Comparison of ENCODE assay signal across 14 cellular contexts in the genomic region with DNA sequence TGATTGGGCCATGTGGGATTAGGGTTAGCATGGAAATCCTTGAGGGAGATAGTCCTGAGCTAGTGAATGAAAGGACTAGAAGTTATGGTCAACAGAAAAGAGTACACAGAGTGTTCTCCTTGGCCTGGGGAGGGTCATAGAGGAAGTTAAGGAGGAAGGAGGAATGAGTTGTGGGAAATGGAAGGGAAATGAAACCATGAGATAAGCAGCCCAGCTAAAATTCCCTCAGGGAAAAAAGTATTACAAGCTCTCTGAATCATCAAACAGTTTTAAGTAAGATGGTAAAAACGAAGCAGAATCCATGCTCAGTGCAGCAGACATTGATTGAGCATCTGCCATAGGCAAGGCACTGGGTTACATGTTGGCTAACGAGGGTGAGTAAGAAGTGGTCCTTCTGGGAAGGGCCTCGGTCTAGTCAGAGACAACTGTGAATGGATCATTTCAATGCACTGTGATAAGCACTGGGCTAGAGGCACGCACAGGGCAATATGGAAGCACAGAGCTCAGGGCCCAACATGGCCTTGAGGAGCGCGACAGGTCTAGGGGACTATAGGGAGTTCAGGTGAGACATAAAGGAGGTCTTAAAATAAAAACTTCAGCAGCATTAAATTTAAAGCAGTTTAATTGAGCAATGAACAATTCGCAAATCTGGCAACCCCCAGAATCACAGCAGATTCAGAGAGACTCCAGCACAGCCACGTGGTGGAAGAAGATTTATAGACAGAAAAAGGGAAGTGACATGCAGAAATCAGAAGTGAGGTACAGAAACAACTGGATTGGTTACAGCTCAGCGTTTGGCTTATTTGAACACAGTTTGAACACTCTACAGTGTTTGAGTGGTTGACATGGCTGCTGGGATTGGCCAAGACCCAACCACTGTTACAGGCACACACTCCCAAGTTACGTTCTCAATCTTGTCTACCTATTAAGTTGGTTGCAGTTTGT.
DNase-seq lines count a peak whose midpoint lies in the region; ATAC-seq and TF ChIP-seq lines count a peak whose summit lies in the region.
"Had no signal": no experiment of that assay in that cellular context is flagged by ENCODE, and none has a peak within 500 bp of the region (broad histone marks: within the 10 kb centered on the region; RNA-seq: fewer than 3 reads in every experiment).

No MANE protein-coding gene starts in this region.

- H3K36me3 ChIP-seq in ACC112 (ENCODE audit: insufficient read depth, low read length) = no peaks in the 10 kb centered on the region
- H3K36me3 ChIP-seq in adipocyte (ENCODE audit: control insufficient read depth, insufficient read depth, low read length, severe bottlenecking) = no peaks in the 10 kb centered on the region
- H3K36me3 ChIP-seq in OCI-LY7 (ENCODE audit: insufficient read depth, low read length) = no peaks in the 10 kb centered on the region
- H3K36me3 ChIP-seq: BE2C, HAP-1 had no signal

- H2AFZ ChIP-seq in ACC112 (ENCODE audit: low read length, unreplicated experiment) = peak overlapping the region; percentile 54
- H2AFZ ChIP-seq in OCI-LY7 (ENCODE audit: low read length) = no peak overlapping the region

- H3K9ac ChIP-seq in adipocyte (ENCODE audit: low read length) = peak overlapping the region; percentile 53

- ATAC-seq in memory B cell (ENCODE audit: low read depth) = peak; percentile 79

- BruUV-seq in OCI-LY7 (replicated peaks; lab: Mats Ljungman, UMichigan) = no TSS peak

- H3K4me1 ChIP-seq in ACC112 (ENCODE audit: control insufficient read depth, insufficient read depth, low read length, unreplicated experiment) (peaks cover 56% of the 10 kb centered on the region), adipocyte (ENCODE audit: control insufficient read depth, insufficient read depth, low read length) (peaks cover 64% of the 10 kb centered on the region), OCI-LY7 (ENCODE audit: insufficient read depth, low read length, poor library complexity, severe bottlenecking) (no peaks in the 10 kb centered on the region)
- H3K4me1 ChIP-seq: HAP-1 had no signal

- no peaks in the 10 kb centered on the region for H3K79me2 ChIP-seq in ACC112 (ENCODE audit: control insufficient read depth, insufficient read depth, low read length, unreplicated experiment)
- H3K79me2 ChIP-seq in OCI-LY7 (ENCODE audit: insufficient read depth, low read depth, low read length) = no peaks in the 10 kb centered on the region

- CTCF ChIA-PET in OCI-LY7 (lab: Charles Lee; ENCODE audit: unreplicated experiment) = no interaction called here

- H3K36me3 Mint-ChIP-seq in memory B cell = peaks cover 4% of the 10 kb centered on the region
- H3K36me3 Mint-ChIP-seq: activated naive CD4-positive, alpha-beta T cell treated with anti-CD3 and anti-CD28 coated beads, Interleukin-2, amount 50 U/mL, for 24 hours had no signal

- H3K9me3 Mint-ChIP-seq in memory B cell = peaks cover 3% of the 10 kb centered on the region
- H3K9me3 Mint-ChIP-seq: activated naive CD4-positive, alpha-beta T cell treated with anti-CD3 and anti-CD28 coated beads, Interleukin-2, amount 50 U/mL, for 24 hours had no signal

- peak; percentile 48 for DNase-seq in LHCN-M2 (ENCODE audit: low read depth)
- DNase-seq in adipocyte (ENCODE audit: low read depth) = peak; percentile 32
- DNase-seq in memory B cell (ENCODE audit: low spot score in 2 of 2) = peak in 1 of 2 donors; percentile 25
- DNase-seq in NCI-H1092 (lab: John Stamatoyannopoulos, UW) = no peak
- no peak for DNase-seq in NCI-H187 treated with DMSO at 0.1 percent for 48 hours (lab: John Stamatoyannopoulos, UW)
- no peak for DNase-seq in OCI-LY7 (ENCODE audit: low spot score)
- DNase-seq in NCI-H187 (lab: John Stamatoyannopoulos, UW) = no peak
- DNase-seq: activated CD4-positive, CD25-positive, alpha-beta regulatory T cell; BE2C; NCI-H524 treated with DMSO at 0.1 percent for 48 hours; stimulated activated CD4-positive, alpha-beta T cell treated with anti-CD3 and anti-CD28 coated beads, Interleukin-4, amount 100 ng/mL, for 1 hour had no signal

- H3K27me3 Mint-ChIP-seq in memory B cell = no peaks in the 10 kb centered on the region

- intact Hi-C loops in OCI-LY7 (cut with micrococcal nuclease; ENCODE audit: unreplicated experiment) = no loop called here

- H4K20me1 ChIP-seq in OCI-LY7 (ENCODE audit: insufficient read depth, low read length) = no peaks in the 10 kb centered on the region

- TF ChIP-seq CTCF in OCI-LY7 (conservative IDR thresholded peaks at IDR 0.05; ENCODE audit: low read length) = no peak

- no peak overlapping the region for H3K4me3 Mint-ChIP-seq in memory B cell
- H3K4me3 Mint-ChIP-seq: activated naive CD4-positive, alpha-beta T cell treated with anti-CD3 and anti-CD28 coated beads, Interleukin-2, amount 50 U/mL, for 24 hours had no signal

- H3K9me3 ChIP-seq in adipocyte (ENCODE audit: control insufficient read depth, low read length) (no peaks in the 10 kb centered on the region), OCI-LY7 (ENCODE audit: low read length) (no peaks in the 10 kb centered on the region)
- H3K9me3 ChIP-seq: BE2C, HAP-1 had no signal

- no peaks in the 10 kb centered on the region for H3K9me2 ChIP-seq in OCI-LY7 (ENCODE audit: insufficient read depth, low read length)

- no peaks in the 10 kb centered on the region for H3K27me3 ChIP-seq in ACC112 (ENCODE audit: insufficient read depth, low read length)
- no peaks in the 10 kb centered on the region for H3K27me3 ChIP-seq in adipocyte (replicated peaks; ENCODE audit: control insufficient read depth, insufficient read depth, low read length)
- H3K27me3 ChIP-seq: BE2C had no signal

- POLR2A ChIA-PET in OCI-LY7 (lab: Charles Lee) = interaction anchor here (0.9 kb wide), 1 partner anchor 15 kb away, joined by 4 read pairs; no protein-coding TSS in a partner anchor

- peak overlapping the region; percentile 48 for H3K27ac Mint-ChIP-seq in memory B cell
- H3K27ac Mint-ChIP-seq: activated naive CD4-positive, alpha-beta T cell treated with anti-CD3 and anti-CD28 coated beads, Interleukin-2, amount 50 U/mL, for 24 hours had no signal

- H3K27ac ChIP-seq in ACC112 (ENCODE audit: low read depth, low read length) (peak overlapping the region; percentile 94), OCI-LY7 (ENCODE audit: low read depth, low read length, poor library complexity, severe bottlenecking) (no peak overlapping the region)

- H3K4me1 Mint-ChIP-seq in memory B cell = peaks cover 17% of the 10 kb centered on the region
- H3K4me1 Mint-ChIP-seq: activated naive CD4-positive, alpha-beta T cell treated with anti-CD3 and anti-CD28 coated beads, Interleukin-2, amount 50 U/mL, for 24 hours had no signal

- no peak overlapping the region for H3K4me2 ChIP-seq in OCI-LY7 (ENCODE audit: low read length)

- H3K4me3 ChIP-seq in ACC112 (ENCODE audit: low read depth, low read length) (peak overlapping the region; percentile 13; the same call in 1 of the 2 replicates), adipocyte (ENCODE audit: low read length) (no peak overlapping the region), OCI-LY7 (ENCODE audit: low read depth, low read length, poor library complexity, severe bottlenecking) (no peak overlapping the region)
- H3K4me3 ChIP-seq: HAP-1 had no signal

Comparison
In these comparisons a context has a peak if more than half of its experiments do, and no peak if none do; other contexts are left out.
1. DNase-seq: peak in LHCN-M2 (single experiment) and adipocyte (single experiment); none in NCI-H1092 (single experiment), NCI-H187 treated with DMSO at 0.1 percent for 48 hours (single experiment), OCI-LY7 (single experiment) and NCI-H187 (0 of 2).